Comparison of ENCODE assay signal across 1 cellular context in the genomic region with DNA sequence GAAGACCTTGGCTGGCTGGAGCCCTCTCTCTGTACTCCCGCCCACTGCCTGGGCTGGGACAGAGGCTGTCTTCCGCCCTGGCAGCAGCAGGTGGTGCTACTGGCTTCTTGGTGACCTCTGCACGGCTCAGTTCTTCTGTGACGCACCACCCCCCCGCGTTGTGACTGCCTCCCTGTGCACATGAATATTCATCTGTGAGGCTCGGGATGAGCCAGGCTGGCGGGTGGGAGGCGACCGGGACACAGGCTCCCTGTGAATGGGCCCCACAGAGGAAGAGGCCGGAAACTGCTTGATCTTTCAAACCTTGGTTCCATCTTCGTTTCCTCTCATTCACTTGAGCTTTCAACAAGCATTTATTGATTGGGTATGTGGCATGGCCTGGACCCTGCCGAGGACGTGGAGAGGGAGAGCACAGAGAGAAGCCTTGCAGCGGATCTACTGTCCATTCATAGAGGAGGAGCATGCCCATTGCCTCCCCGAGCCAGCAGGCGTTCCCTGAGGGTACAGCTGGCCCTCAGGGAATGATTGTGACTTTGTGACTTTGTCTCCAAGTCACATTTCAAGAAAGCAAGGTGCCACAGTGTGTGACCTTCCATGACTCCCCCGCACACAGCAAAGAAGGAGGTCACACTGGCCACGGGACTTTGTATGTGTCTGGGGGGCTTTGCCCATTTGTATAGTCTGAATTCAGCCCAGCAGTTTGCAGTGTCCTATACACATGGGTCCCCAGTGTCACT.
A peak's percentile ranks its signal among the peaks of the same experiment; 100 is the strongest.
TF ChIP-seq lines count a peak whose summit lies in the region.

No MANE protein-coding gene starts in this region.

TF ChIP-seq in HEK293, 187 proteins besides CTCF, POLR2A, EP300 and RAD21 (continued from another document and continues in another):
- peak; percentile 74 for TF ChIP-seq SP2 (tag by site-specific recombination; IDR thresholded peaks at IDR 0.05)
- TF ChIP-seq ZNF175 (tag by site-specific recombination; IDR thresholded peaks at IDR 0.05) = no peak
- peak; percentile 95 for TF ChIP-seq OSR2 (tag by site-specific recombination; IDR thresholded peaks at IDR 0.05)
- TF ChIP-seq ZNF791 (tag by site-specific recombination; IDR thresholded peaks at IDR 0.05) = no peak
- peak; percentile 60; the same call in 1 of the 2 replicates for TF ChIP-seq ZSCAN30 (tag by site-specific recombination; IDR thresholded peaks at IDR 0.05)
- TF ChIP-seq, protein P1, sequence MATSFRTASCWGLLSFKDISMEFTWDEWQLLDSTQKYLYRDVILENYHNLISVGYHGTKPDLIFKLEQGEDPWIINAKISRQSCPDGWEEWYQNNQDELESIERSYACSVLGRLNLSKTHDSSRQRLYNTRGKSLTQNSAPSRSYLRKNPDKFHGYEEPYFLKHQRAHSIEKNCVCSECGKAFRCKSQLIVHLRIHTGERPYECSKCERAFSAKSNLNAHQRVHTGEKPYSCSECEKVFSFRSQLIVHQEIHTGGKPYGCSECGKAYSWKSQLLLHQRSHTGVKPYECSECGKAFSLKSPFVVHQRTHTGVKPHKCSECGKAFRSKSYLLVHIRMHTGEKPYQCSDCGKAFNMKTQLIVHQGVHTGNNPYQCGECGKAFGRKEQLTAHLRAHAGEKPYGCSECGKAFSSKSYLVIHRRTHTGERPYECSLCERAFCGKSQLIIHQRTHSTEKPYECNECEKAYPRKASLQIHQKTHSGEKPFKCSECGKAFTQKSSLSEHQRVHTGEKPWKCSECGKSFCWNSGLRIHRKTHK (tag by site-specific recombination; IDR thresholded peaks at IDR 0.05) = no peak
- no peak for TF ChIP-seq ZNF169 (tag by site-specific recombination; IDR thresholded peaks at IDR 0.05)
- TF ChIP-seq ZNF514 (tag by site-specific recombination; IDR thresholded peaks at IDR 0.05) = no peak
- no peak for TF ChIP-seq ZNF529 (tag by site-specific recombination; IDR thresholded peaks at IDR 0.05; ENCODE audit: insufficient replicate concordance)
- TF ChIP-seq HOXA7 (CRISPR knock-in tag; IDR thresholded peaks at IDR 0.05; ENCODE audit: borderline replicate concordance) = no peak
- TF ChIP-seq ZNF311 (tag by site-specific recombination; IDR thresholded peaks at IDR 0.05; ENCODE audit: borderline replicate concordance) = no peak
- no peak for TF ChIP-seq ZNF747 (tag by site-specific recombination; IDR thresholded peaks at IDR 0.05)
- TF ChIP-seq, protein P2, sequence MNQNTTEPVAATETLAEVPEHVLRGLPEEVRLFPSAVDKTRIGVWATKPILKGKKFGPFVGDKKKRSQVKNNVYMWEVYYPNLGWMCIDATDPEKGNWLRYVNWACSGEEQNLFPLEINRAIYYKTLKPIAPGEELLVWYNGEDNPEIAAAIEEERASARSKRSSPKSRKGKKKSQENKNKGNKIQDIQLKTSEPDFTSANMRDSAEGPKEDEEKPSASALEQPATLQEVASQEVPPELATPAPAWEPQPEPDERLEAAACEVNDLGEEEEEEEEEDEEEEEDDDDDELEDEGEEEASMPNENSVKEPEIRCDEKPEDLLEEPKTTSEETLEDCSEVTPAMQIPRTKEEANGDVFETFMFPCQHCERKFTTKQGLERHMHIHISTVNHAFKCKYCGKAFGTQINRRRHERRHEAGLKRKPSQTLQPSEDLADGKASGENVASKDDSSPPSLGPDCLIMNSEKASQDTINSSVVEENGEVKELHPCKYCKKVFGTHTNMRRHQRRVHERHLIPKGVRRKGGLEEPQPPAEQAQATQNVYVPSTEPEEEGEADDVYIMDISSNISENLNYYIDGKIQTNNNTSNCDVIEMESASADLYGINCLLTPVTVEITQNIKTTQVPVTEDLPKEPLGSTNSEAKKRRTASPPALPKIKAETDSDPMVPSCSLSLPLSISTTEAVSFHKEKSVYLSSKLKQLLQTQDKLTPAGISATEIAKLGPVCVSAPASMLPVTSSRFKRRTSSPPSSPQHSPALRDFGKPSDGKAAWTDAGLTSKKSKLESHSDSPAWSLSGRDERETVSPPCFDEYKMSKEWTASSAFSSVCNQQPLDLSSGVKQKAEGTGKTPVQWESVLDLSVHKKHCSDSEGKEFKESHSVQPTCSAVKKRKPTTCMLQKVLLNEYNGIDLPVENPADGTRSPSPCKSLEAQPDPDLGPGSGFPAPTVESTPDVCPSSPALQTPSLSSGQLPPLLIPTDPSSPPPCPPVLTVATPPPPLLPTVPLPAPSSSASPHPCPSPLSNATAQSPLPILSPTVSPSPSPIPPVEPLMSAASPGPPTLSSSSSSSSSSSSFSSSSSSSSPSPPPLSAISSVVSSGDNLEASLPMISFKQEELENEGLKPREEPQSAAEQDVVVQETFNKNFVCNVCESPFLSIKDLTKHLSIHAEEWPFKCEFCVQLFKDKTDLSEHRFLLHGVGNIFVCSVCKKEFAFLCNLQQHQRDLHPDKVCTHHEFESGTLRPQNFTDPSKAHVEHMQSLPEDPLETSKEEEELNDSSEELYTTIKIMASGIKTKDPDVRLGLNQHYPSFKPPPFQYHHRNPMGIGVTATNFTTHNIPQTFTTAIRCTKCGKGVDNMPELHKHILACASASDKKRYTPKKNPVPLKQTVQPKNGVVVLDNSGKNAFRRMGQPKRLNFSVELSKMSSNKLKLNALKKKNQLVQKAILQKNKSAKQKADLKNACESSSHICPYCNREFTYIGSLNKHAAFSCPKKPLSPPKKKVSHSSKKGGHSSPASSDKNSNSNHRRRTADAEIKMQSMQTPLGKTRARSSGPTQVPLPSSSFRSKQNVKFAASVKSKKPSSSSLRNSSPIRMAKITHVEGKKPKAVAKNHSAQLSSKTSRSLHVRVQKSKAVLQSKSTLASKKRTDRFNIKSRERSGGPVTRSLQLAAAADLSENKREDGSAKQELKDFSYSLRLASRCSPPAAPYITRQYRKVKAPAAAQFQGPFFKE (tag by site-specific recombination; IDR thresholded peaks at IDR 0.05; ENCODE audit: borderline replicate concordance) = no peak
- no peak for TF ChIP-seq ZNF324 (tag by site-specific recombination; IDR thresholded peaks at IDR 0.05)
- TF ChIP-seq, protein P3, sequence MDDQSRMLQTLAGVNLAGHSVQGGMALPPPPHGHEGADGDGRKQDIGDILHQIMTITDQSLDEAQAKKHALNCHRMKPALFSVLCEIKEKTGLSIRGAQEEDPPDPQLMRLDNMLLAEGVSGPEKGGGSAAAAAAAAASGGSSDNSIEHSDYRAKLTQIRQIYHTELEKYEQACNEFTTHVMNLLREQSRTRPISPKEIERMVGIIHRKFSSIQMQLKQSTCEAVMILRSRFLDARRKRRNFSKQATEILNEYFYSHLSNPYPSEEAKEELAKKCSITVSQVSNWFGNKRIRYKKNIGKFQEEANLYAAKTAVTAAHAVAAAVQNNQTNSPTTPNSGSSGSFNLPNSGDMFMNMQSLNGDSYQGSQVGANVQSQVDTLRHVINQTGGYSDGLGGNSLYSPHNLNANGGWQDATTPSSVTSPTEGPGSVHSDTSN (CRISPR knock-in tag; IDR thresholded peaks at IDR 0.05) = no peak
- TF ChIP-seq MEIS1 (CRISPR knock-in tag; IDR thresholded peaks at IDR 0.05; ENCODE audit: borderline replicate concordance) = no peak
- TF ChIP-seq OVOL3 (tag by site-specific recombination; IDR thresholded peaks at IDR 0.05) = no peak
- TF ChIP-seq SCRT2 (tag by site-specific recombination; IDR thresholded peaks at IDR 0.05) = peak; percentile 95
- no peak for TF ChIP-seq ZBTB8A (tag by site-specific recombination; IDR thresholded peaks at IDR 0.05)
- TF ChIP-seq GLIS1 (tag by site-specific recombination; IDR thresholded peaks at IDR 0.05) = peak; percentile 95
- TF ChIP-seq EGR2 (tag by site-specific recombination; IDR thresholded peaks at IDR 0.05; ENCODE audit: low read depth) = peak; percentile 70
- TF ChIP-seq, protein P4, sequence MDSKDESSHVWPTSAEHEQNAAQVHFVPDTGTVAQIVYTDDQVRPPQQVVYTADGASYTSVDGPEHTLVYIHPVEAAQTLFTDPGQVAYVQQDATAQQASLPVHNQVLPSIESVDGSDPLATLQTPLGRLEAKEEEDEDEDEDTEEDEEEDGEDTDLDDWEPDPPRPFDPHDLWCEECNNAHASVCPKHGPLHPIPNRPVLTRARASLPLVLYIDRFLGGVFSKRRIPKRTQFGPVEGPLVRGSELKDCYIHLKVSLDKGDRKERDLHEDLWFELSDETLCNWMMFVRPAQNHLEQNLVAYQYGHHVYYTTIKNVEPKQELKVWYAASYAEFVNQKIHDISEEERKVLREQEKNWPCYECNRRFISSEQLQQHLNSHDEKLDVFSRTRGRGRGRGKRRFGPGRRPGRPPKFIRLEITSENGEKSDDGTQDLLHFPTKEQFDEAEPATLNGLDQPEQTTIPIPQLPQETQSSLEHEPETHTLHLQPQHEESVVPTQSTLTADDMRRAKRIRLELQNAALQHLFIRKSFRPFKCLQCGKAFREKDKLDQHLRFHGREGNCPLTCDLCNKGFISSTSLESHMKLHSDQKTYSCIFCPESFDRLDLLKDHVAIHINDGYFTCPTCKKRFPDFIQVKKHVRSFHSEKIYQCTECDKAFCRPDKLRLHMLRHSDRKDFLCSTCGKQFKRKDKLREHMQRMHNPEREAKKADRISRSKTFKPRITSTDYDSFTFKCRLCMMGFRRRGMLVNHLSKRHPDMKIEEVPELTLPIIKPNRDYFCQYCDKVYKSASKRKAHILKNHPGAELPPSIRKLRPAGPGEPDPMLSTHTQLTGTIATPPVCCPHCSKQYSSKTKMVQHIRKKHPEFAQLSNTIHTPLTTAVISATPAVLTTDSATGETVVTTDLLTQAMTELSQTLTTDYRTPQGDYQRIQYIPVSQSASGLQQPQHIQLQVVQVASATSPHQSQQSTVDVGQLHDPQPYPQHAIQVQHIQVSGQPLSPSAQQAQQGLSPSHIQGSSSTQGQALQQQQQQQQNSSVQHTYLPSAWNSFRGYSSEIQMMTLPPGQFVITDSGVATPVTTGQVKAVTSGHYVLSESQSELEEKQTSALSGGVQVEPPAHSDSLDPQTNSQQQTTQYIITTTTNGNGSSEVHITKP (tag by site-specific recombination; IDR thresholded peaks at IDR 0.05) = peak; percentile 75
- TF ChIP-seq TRIM28 (IDR thresholded peaks at IDR 0.05; ENCODE audit: borderline replicate concordance, low read length) = peak; percentile 53; the same call in 1 of the 2 replicates
- TF ChIP-seq ZNF843 (tag by site-specific recombination; IDR thresholded peaks at IDR 0.05) = no peak
- peak; percentile 72 for TF ChIP-seq ZBTB17 (tag by site-specific recombination; IDR thresholded peaks at IDR 0.05)
- no peak for TF ChIP-seq ZNF473 (tag by site-specific recombination; IDR thresholded peaks at IDR 0.05)
- TF ChIP-seq ZNF501 (tag by site-specific recombination; IDR thresholded peaks at IDR 0.05) = no peak
- TF ChIP-seq, protein P5, sequence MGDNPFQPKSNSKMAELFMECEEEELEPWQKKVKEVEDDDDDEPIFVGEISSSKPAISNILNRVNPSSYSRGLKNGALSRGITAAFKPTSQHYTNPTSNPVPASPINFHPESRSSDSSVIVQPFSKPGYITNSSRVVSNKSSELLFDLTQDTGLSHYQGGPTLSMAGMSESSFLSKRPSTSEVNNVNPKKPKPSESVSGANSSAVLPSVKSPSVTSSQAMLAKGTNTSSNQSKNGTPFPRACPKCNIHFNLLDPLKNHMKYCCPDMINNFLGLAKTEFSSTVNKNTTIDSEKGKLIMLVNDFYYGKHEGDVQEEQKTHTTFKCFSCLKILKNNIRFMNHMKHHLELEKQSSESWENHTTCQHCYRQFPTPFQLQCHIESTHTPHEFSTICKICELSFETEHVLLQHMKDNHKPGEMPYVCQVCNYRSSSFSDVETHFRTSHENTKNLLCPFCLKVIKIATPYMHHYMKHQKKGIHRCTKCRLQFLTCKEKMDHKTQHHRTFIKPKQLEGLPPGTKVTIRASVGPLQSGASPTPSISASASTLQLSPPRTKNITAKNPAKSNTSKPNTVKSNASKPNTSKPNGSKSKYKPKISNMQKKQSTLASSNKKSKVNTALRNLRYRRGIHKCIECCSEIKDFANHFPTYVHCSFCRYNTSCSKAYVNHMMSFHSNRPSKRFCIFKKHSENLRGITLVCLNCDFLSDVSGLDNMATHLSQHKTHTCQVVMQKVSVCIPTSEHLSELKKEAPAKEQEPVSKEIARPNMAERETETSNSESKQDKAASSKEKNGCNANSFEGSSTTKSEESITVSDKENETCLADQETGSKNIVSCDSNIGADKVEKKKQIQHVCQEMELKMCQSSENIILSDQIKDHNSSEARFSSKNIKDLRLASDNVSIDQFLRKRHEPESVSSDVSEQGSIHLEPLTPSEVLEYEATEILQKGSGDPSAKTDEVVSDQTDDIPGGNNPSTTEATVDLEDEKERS (tag by site-specific recombination; IDR thresholded peaks at IDR 0.05) = no peak
- no peak for TF ChIP-seq ZFP3 (tag by site-specific recombination; IDR thresholded peaks at IDR 0.05; ENCODE audit: low read depth)
- no peak for TF ChIP-seq ZNF184 (tag by site-specific recombination; IDR thresholded peaks at IDR 0.05)
- peak; percentile 45; the same call in 1 of the 2 replicates for TF ChIP-seq KLF9 (tag by site-specific recombination; IDR thresholded peaks at IDR 0.05; ENCODE audit: low read depth)
- TF ChIP-seq ZNF366 (tag by site-specific recombination; conservative IDR thresholded peaks at IDR 0.05) = no peak
- no peak for TF ChIP-seq ZNF155 (tag by site-specific recombination; IDR thresholded peaks at IDR 0.05)
- no peak for TF ChIP-seq ZNF132 (tag by site-specific recombination; IDR thresholded peaks at IDR 0.05; ENCODE audit: borderline replicate concordance)
- TF ChIP-seq KLF1 (tag by site-specific recombination; IDR thresholded peaks at IDR 0.05) = no peak
- TF ChIP-seq SALL2 (tag by site-specific recombination; IDR thresholded peaks at IDR 0.05; ENCODE audit: borderline replicate concordance) = no peak
- peak; percentile 39; the same call in 1 of the 2 replicates for TF ChIP-seq SP7 (tag by site-specific recombination; IDR thresholded peaks at IDR 0.05)
- TF ChIP-seq, protein P6, sequence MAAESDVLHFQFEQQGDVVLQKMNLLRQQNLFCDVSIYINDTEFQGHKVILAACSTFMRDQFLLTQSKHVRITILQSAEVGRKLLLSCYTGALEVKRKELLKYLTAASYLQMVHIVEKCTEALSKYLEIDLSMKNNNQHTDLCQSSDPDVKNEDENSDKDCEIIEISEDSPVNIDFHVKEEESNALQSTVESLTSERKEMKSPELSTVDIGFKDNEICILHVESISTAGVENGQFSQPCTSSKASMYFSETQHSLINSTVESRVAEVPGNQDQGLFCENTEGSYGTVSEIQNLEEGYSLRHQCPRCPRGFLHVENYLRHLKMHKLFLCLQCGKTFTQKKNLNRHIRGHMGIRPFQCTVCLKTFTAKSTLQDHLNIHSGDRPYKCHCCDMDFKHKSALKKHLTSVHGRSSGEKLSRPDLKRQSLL (tag by site-specific recombination; IDR thresholded peaks at IDR 0.05) = no peak
- TF ChIP-seq ZNF660 (tag by site-specific recombination; IDR thresholded peaks at IDR 0.05) = 0 out of 2 replicates have a peak, but pooled peaks have one; percentile 22
- no peak for TF ChIP-seq YY2 (tag by site-specific recombination; IDR thresholded peaks at IDR 0.05)
- TF ChIP-seq REPIN1 (tag by site-specific recombination; IDR thresholded peaks at IDR 0.05; ENCODE audit: low read depth) = no peak
- TF ChIP-seq MYNN (tag by site-specific recombination; IDR thresholded peaks at IDR 0.05; ENCODE audit: borderline replicate concordance) = no peak
- no peak for TF ChIP-seq ZNF23 (tag by site-specific recombination; IDR thresholded peaks at IDR 0.05; ENCODE audit: borderline replicate concordance)
- TF ChIP-seq ZNF112 (tag by site-specific recombination; IDR thresholded peaks at IDR 0.05) = no peak
- TF ChIP-seq ZNF707 (tag by site-specific recombination; IDR thresholded peaks at IDR 0.05) = no peak
- peak; percentile 87 for TF ChIP-seq ZIC2 (tag by site-specific recombination; IDR thresholded peaks at IDR 0.05)
